Comparison of ENCODE assay signal across 20 cellular contexts in the genomic region with DNA sequence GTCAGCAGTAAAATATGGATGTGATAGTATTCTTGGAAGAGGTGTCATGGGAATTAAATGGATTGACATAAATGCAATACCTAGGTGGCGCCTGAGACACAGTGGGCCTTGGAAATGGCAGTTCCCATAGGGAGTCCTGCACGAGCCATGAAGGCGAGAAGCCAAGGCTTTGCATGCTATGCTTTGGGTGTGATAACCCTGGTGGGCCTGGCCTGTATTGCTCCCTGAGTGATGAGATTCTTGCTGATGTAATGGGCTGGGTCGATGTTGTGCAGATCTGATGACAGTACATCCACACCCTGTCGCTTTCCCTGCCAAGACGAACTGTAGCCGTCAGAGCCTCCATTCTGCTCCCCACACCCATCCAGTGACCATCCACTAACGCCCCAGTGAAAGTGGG. TPM values are rescaled to one million over a fixed set of nuclear protein-coding genes. Genes with fewer than 3 reads are reported as not detected.
DNase-seq lines count a peak whose midpoint lies in the region; ATAC-seq and TF ChIP-seq lines count a peak whose summit lies in the region.
"Had no signal": no experiment of that assay in that cellular context is flagged by ENCODE, and none has a peak within 500 bp of the region (broad histone marks: within the 10 kb centered on the region; RNA-seq: fewer than 3 reads in every experiment).

No MANE protein-coding gene starts in this region.

- H2BK120ac ChIP-seq in mesenchymal stem cell (ENCODE audit: low read depth, low read length) = no peak overlapping the region

- H3K9me3 ChIP-seq in A673 (ENCODE audit: low read depth, low read length, poor library complexity, severe bottlenecking) (no peaks in the 10 kb centered on the region), mesenchymal stem cell (ENCODE audit: control insufficient read depth, low read length) (no peaks in the 10 kb centered on the region)
- H3K9me3 ChIP-seq: SK-N-SH had no signal

- no peaks in the 10 kb centered on the region for H3K36me3 Mint-ChIP-seq in activated T-helper 2 cell treated with anti-CD3 and anti-CD28 coated beads, Interferon-gamma antibody, Interleukin-2, Interleukin-4, amounts not matched to agents 10 μg/mL and 5 μg/mL and 100 μg/mL, durations not matched to agents 14 hours and 24 hours and 36 hours (ENCODE audit: low read depth)

- no peak overlapping the region for H3K4ac ChIP-seq in mesenchymal stem cell (ENCODE audit: low read depth in 1 of 2, low read length in 2 of 2)

- peak; percentile 12 for DNase-seq in A673 (ENCODE audit: low spot score)
- peak; percentile 32 for DNase-seq in HEK293T (ENCODE audit: extremely low spot score)
- peak; percentile 15 for DNase-seq in SK-N-DZ (ENCODE audit: low spot score)
- peak; percentile 36 for DNase-seq in left ventricle myocardium superior
- no peak for DNase-seq in globus pallidus (ENCODE audit: low spot score)
- DNase-seq in OCI-M2 (lab: John Stamatoyannopoulos, UW; ENCODE audit: unreplicated experiment) = no peak
- DNase-seq in activated T-helper 2 cell treated with anti-CD3 and anti-CD28 coated beads, Interferon-gamma antibody, Interleukin-2, Interleukin-4, amounts not matched to agents 10 μg/mL and 5 μg/mL and 100 μg/mL, durations not matched to agents 14 hours and 24 hours and 36 hours (ENCODE audit: low spot score) = no peak
- DNase-seq in mesenchymal stem cell = no peak
- DNase-seq: activated CD4-positive, alpha-beta T cell treated with anti-CD3 and anti-CD28 coated beads for 4 hours; effector memory CD4-positive, alpha-beta T cell; foreskin melanocyte; GDM1; Kasumi-1; NCI-H146; NCI-H446 treated with DMSO at 0.1 percent for 48 hours; SK-N-SH; stimulated activated CD4-positive, alpha-beta T cell treated with anti-CD3 and anti-CD28 coated beads, Interleukin-2, amount 100 ng/mL, for 48 hours; T1000 had no signal

- peak; percentile 78 for ATAC-seq in left ventricle myocardium superior

- H2BK12ac ChIP-seq in mesenchymal stem cell (ENCODE audit: low read length in 2 of 2) = no peak overlapping the region

- H3K4me3 ChIP-seq in A673 (ENCODE audit: low read depth, low read length, poor library complexity, severe bottlenecking) (no peak overlapping the region), mesenchymal stem cell (ENCODE audit: insufficient read depth in 1 of 2, low read depth in 1 of 2, low read length in 2 of 2) (no peak overlapping the region)

- no peaks in the 10 kb centered on the region for H3K36me3 ChIP-seq in A673 (ENCODE audit: insufficient read depth, low read length, poor library complexity, severe bottlenecking)
- H3K36me3 ChIP-seq in mesenchymal stem cell (ENCODE audit: control insufficient read depth in 1 of 2, insufficient read depth in 2 of 2, low read depth in 1 of 2, low read length in 2 of 2) = no peaks in the 10 kb centered on the region

- H3K4me1 ChIP-seq in A673 (ENCODE audit: insufficient read depth, low read length, poor library complexity, severe bottlenecking) = no peaks in the 10 kb centered on the region
- H3K4me1 ChIP-seq in mesenchymal stem cell (ENCODE audit: control insufficient read depth, insufficient read depth, low read depth, low read length) = peaks cover 2% of the 10 kb centered on the region

- no peak overlapping the region for H2BK15ac ChIP-seq in mesenchymal stem cell (ENCODE audit: low read depth, poor library complexity, severe bottlenecking)

- H3K4me2 ChIP-seq in mesenchymal stem cell (ENCODE audit: low read length, poor library complexity, severe bottlenecking) = no peak overlapping the region
- H3K4me2 ChIP-seq: SK-N-SH had no signal

- no peak overlapping the region for H3K23ac ChIP-seq in mesenchymal stem cell (ENCODE audit: low read length in 2 of 2)

- 66% methylated on average over 7 of the region's 8 CpGs for WGBS in mesenchymal stem cell

- no peak overlapping the region for H3K14ac ChIP-seq in mesenchymal stem cell (ENCODE audit: low read length in 2 of 2)

- no peak overlapping the region for H4K91ac ChIP-seq in mesenchymal stem cell (ENCODE audit: low read length)

- peaks cover 5% of the 10 kb centered on the region for H3K27me3 Mint-ChIP-seq in activated T-helper 2 cell treated with anti-CD3 and anti-CD28 coated beads, Interferon-gamma antibody, Interleukin-2, Interleukin-4, amounts not matched to agents 10 μg/mL and 5 μg/mL and 100 μg/mL, durations not matched to agents 14 hours and 24 hours and 36 hours (ENCODE audit: low read depth)

- H3K18ac ChIP-seq in mesenchymal stem cell (ENCODE audit: low read depth in 1 of 2, low read length in 2 of 2) = no peak overlapping the region

- H3K4me1 Mint-ChIP-seq in activated T-helper 2 cell treated with anti-CD3 and anti-CD28 coated beads, Interferon-gamma antibody, Interleukin-2, Interleukin-4, amounts not matched to agents 10 μg/mL and 5 μg/mL and 100 μg/mL, durations not matched to agents 14 hours and 24 hours and 36 hours (ENCODE audit: low read depth) = no peaks in the 10 kb centered on the region
- H3K4me1 Mint-ChIP-seq: central memory CD8-positive, alpha-beta T cell had no signal

- intact Hi-C loops in A673 (cut with micrococcal nuclease; ENCODE audit: unreplicated experiment) = no loop called here
- intact Hi-C loops in left ventricle myocardium superior (cut with micrococcal nuclease) = no loop called here
- intact Hi-C loops in activated T-helper 2 cell treated with anti-CD3 and anti-CD28 coated beads, Interferon-gamma antibody, Interleukin-2, Interleukin-4, amounts not matched to agents 10 μg/mL and 5 μg/mL and 100 μg/mL, durations not matched to agents 14 hours and 24 hours and 36 hours (cut with micrococcal nuclease) = no loop called here

- no TSS peak for BruUV-seq in A673 (replicated peaks; lab: Mats Ljungman, UMichigan)

- H4K8ac ChIP-seq in mesenchymal stem cell (ENCODE audit: low read length) = no peak overlapping the region

- no peak overlapping the region for H3K27ac ChIP-seq in A673 (ENCODE audit: low read depth, low read length, poor library complexity, severe bottlenecking)
- no peak overlapping the region for H3K27ac ChIP-seq in mesenchymal stem cell (ENCODE audit: low read length, poor library complexity, severe bottlenecking)
- H3K27ac ChIP-seq: HL-60 had no signal

- no peak overlapping the region for H3K27ac Mint-ChIP-seq in activated T-helper 2 cell treated with anti-CD3 and anti-CD28 coated beads, Interferon-gamma antibody, Interleukin-2, Interleukin-4, amounts not matched to agents 10 μg/mL and 5 μg/mL and 100 μg/mL, durations not matched to agents 14 hours and 24 hours and 36 hours

- no peak overlapping the region for H2AFZ ChIP-seq in mesenchymal stem cell (ENCODE audit: low read depth, low read length)

- POLR2A ChIA-PET in A673 (lab: Charles Lee; ENCODE audit: low non-redundant PET) = interaction anchor here (0.6 kb wide), 1 partner anchor 85 kb away, joined by 7 read pairs; no protein-coding TSS in a partner anchor
- POLR2A ChIA-PET in HEK293T (lab: Yijun Ruan, JAX) = no interaction called here

- H2AK5ac ChIP-seq in mesenchymal stem cell (ENCODE audit: low read length, severe bottlenecking) = no peak overlapping the region

- TF ChIP-seq CTCF in A673 (conservative IDR thresholded peaks at IDR 0.05; ENCODE audit: low read depth, low read length) = no peak; the same call in 1 of the 2 replicates

- H3K27me3 ChIP-seq in A673 (replicated peaks; ENCODE audit: insufficient read depth, low read depth, low read length, poor library complexity) = peaks cover 14% of the 10 kb centered on the region
- no peaks in the 10 kb centered on the region for H3K27me3 ChIP-seq in mesenchymal stem cell (ENCODE audit: control insufficient read depth in 1 of 2, insufficient read depth in 1 of 2, low read length in 2 of 2)

- H3K79me1 ChIP-seq in mesenchymal stem cell (replicated peaks; ENCODE audit: low read length, poor library complexity, severe bottlenecking) = peaks cover 17% of the 10 kb centered on the region

- H3K9ac ChIP-seq in mesenchymal stem cell (ENCODE audit: low read length) = no peak overlapping the region
- H3K9ac ChIP-seq: SK-N-SH had no signal

- H2BK5ac ChIP-seq in mesenchymal stem cell (ENCODE audit: low read depth, low read length, poor library complexity, severe bottlenecking) = no peak overlapping the region

- CTCF ChIA-PET in A673 (lab: Charles Lee) = no interaction called here
- CTCF ChIA-PET in HEK293T (lab: Yijun Ruan, JAX) = interaction anchor here (0.6 kb wide), 1 partner anchor 160 kb away, joined by 3 read pairs; no protein-coding TSS in a partner anchor

- H3K4me3 Mint-ChIP-seq in activated T-helper 2 cell treated with anti-CD3 and anti-CD28 coated beads, Interferon-gamma antibody, Interleukin-2, Interleukin-4, amounts not matched to agents 10 μg/mL and 5 μg/mL and 100 μg/mL, durations not matched to agents 14 hours and 24 hours and 36 hours (ENCODE audit: low read depth) = no peak overlapping the region
- H3K4me3 Mint-ChIP-seq: central memory CD8-positive, alpha-beta T cell had no signal

- H3K9me3 Mint-ChIP-seq in activated T-helper 2 cell treated with anti-CD3 and anti-CD28 coated beads, Interferon-gamma antibody, Interleukin-2, Interleukin-4, amounts not matched to agents 10 μg/mL and 5 μg/mL and 100 μg/mL, durations not matched to agents 14 hours and 24 hours and 36 hours = no peaks in the 10 kb centered on the region
- H3K9me3 Mint-ChIP-seq: central memory CD8-positive, alpha-beta T cell had no signal

TF ChIP-seq in HEK293T, 16 proteins besides CTCF, POLR2A, EP300 and RAD21 (continues in another document):
- TF ChIP-seq SUZ12 (IDR thresholded peaks at IDR 0.05) (no peak), ARNT (IDR thresholded peaks at IDR 0.05) (no peak), BHLHE40 (IDR thresholded peaks at IDR 0.05; ENCODE audit: borderline replicate concordance) (no peak), CTBP1 (IDR thresholded peaks at IDR 0.05; ENCODE audit: borderline replicate concordance) (no peak), SP1 (IDR thresholded peaks at IDR 0.05) (no peak), ZNF384 (IDR thresholded peaks at IDR 0.05) (no peak), FOXA1 (IDR thresholded peaks at IDR 0.05) (no peak)
- TF ChIP-seq, protein P1, sequence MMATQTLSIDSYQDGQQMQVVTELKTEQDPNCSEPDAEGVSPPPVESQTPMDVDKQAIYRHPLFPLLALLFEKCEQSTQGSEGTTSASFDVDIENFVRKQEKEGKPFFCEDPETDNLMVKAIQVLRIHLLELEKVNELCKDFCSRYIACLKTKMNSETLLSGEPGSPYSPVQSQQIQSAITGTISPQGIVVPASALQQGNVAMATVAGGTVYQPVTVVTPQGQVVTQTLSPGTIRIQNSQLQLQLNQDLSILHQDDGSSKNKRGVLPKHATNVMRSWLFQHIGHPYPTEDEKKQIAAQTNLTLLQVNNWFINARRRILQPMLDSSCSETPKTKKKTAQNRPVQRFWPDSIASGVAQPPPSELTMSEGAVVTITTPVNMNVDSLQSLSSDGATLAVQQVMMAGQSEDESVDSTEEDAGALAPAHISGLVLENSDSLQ (IDR thresholded peaks at IDR 0.05) = no peak

RNA-seq across cellular contexts. Expression of a gene that starts 46.4 kb away (rescaled TPM):
- total RNA-seq in A673 (2021) (7.1 and 10.3 TPM in 2 replicates), left ventricle myocardium superior (4.5 TPM)
- polyA plus RNA-seq in SK-N-DZ (2014; cell fraction: cytosol; rRNA removed) = 0.13 and 2.1 TPM in 2 replicates
- polyA plus RNA-seq in SK-N-DZ (2014; cell fraction: nucleus; rRNA removed) = 0.53 and 1.3 TPM in 2 replicates
- not detected in 2 replicates for total RNA-seq in activated T-helper 2 cell treated with anti-CD3 and anti-CD28 coated beads, Interferon-gamma antibody, Interleukin-2, Interleukin-4, amounts not matched to agents 10 μg/mL and 5 μg/mL and 100 μg/mL, durations not matched to agents 14 hours and 24 hours and 36 hours
- polyA plus RNA-seq in mesenchymal stem cell (2013, experiment 1 of 2) = 2.7 TPM
- polyA plus RNA-seq in mesenchymal stem cell (2013, experiment 2 of 2) = 2.8 TPM

Comparison
In these comparisons a context has a peak if more than half of its experiments do, and no peak if none do; other contexts are left out.
1. DNase-seq: peak in A673 (single experiment), HEK293T (single experiment), SK-N-DZ (single experiment) and left ventricle myocardium superior (single experiment); none in globus pallidus (single experiment), OCI-M2 (single experiment), activated T-helper 2 cell treated with anti-CD3 and anti-CD28 coated beads, Interferon-gamma antibody, Interleukin-2, Interleukin-4, amounts not matched to agents 10 μg/mL and 5 μg/mL and 100 μg/mL, durations not matched to agents 14 hours and 24 hours and 36 hours (single experiment) and mesenchymal stem cell (single experiment).